8 cellular contexts compared by ENCODE assay signal in genomic region chr21:26070822-26071425, GRCh38.
DNase-seq lines count a peak whose midpoint lies in the region; ATAC-seq and TF ChIP-seq lines count a peak whose summit lies in the region.

No MANE protein-coding gene starts in this region.

- H3K9me3 ChIP-seq in adipocyte (ENCODE audit: control insufficient read depth, low read length) (no peaks in the 10 kb centered on the region), left lung (no peaks in the 10 kb centered on the region), WERI-Rb-1 (ENCODE audit: severe bottlenecking) (no peaks in the 10 kb centered on the region)

- H3K27me3 ChIP-seq in adipocyte (replicated peaks; ENCODE audit: control insufficient read depth, insufficient read depth, low read length) (no peaks in the 10 kb centered on the region), left lung (no peaks in the 10 kb centered on the region), WERI-Rb-1 (ENCODE audit: insufficient read depth, low read depth, severe bottlenecking) (no peaks in the 10 kb centered on the region)

- DNase-seq in activated T-cell treated with anti-CD3 and anti-CD28 coated beads for 24 hours (ENCODE audit: low read depth) = peak; percentile 1
- no peak for DNase-seq in activated T-cell treated with anti-CD3 and anti-CD28 coated beads, Interleukin-2, amount 50 U/mL, for 1 hour
- peak; percentile 35 for DNase-seq in NCI-H1694 (lab: John Stamatoyannopoulos, UW)
- DNase-seq in adipocyte (ENCODE audit: low read depth) = peak; percentile 87
- peak in 1 of 2 donors; percentile 45 for DNase-seq in left lung
- DNase-seq in NCI-H2196 treated with DMSO at 0.1 percent for 48 hours (lab: John Stamatoyannopoulos, UW; ENCODE audit: unreplicated experiment) = no peak
- no peak for DNase-seq in WERI-Rb-1
- DNase-seq in D341Med (ENCODE audit: low spot score) = no peak

- intact Hi-C loops in left lung (cut with DNase I) = no loop called here

- H3K27ac ChIP-seq in left lung (peak overlapping the region; percentile 30 to 39), WERI-Rb-1 (no peak overlapping the region)

- H3K9ac ChIP-seq in adipocyte (ENCODE audit: low read length) = peak overlapping the region; percentile 75

- ATAC-seq in left lung = peak; percentile 94

- peak overlapping the region; percentile 76 for H3K4me3 ChIP-seq in adipocyte (ENCODE audit: low read length)
- no peak overlapping the region for H3K4me3 ChIP-seq in left lung
- H3K4me3 ChIP-seq in WERI-Rb-1 (ENCODE audit: low read depth, low read length) = no peak overlapping the region

- H3K4me1 ChIP-seq in adipocyte (ENCODE audit: control insufficient read depth, insufficient read depth, low read length) = peaks cover 44% of the 10 kb centered on the region
- peaks cover 8 to 18% of the 10 kb centered on the region in 2 donors for H3K4me1 ChIP-seq in left lung

- no peak for TF ChIP-seq CTCF in left lung (IDR thresholded peaks at IDR 0.05)
- TF ChIP-seq CTCF in WERI-Rb-1 (IDR thresholded peaks at IDR 0.05; ENCODE audit: low read depth, low read length) = no peak

- no peaks in the 10 kb centered on the region for H3K36me3 ChIP-seq in adipocyte (ENCODE audit: control insufficient read depth, insufficient read depth, low read length, severe bottlenecking)
- H3K36me3 ChIP-seq in left lung = no peaks in the 10 kb centered on the region
- H3K36me3 ChIP-seq in WERI-Rb-1 = no peaks in the 10 kb centered on the region

Comparison
In these comparisons a context has a peak if more than half of its experiments do, and no peak if none do; other contexts are left out.
1. DNase-seq: peak in activated T-cell treated with anti-CD3 and anti-CD28 coated beads for 24 hours (single experiment), NCI-H1694 (single experiment) and adipocyte (single experiment); none in activated T-cell treated with anti-CD3 and anti-CD28 coated beads, Interleukin-2, amount 50 U/mL, for 1 hour (single experiment), NCI-H2196 treated with DMSO at 0.1 percent for 48 hours (single experiment), WERI-Rb-1 (single experiment) and D341Med (single experiment).